1 cellular context compared by ENCODE assay signal in the genomic region with DNA sequence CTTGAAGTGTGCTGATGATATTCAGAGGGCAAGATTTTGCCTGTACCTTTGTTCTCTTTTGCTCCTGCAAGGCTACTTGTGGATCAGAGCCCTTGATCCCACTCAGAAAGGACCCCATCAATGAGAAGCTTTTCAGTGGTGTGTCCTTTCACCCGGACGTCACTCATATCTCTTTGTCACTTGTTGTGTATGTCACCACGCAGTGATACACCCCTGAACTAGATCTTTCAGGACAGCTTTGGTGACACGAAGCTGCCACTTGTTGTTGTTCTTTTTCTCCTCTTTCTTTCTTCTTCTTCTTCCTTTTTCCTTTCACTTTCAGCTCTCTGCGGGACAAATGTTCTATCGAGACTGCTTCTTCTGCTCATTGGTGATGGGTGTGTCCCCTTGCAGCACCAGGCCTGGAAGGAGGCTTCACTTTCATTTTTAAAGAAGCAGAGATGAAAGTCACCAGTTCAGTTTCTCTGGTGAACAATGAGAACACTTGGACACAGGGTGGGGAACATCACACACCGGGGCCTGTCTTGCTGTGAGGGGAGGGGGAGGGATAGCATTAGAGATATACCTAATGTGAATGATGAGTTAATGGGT.
TF ChIP-seq lines count a peak whose summit lies in the region.

No MANE protein-coding gene starts in this region.

TF ChIP-seq in GM12878, 131 proteins besides CTCF, POLR2A, EP300 and RAD21 (continued from another document):
- TF ChIP-seq, protein P1, sequence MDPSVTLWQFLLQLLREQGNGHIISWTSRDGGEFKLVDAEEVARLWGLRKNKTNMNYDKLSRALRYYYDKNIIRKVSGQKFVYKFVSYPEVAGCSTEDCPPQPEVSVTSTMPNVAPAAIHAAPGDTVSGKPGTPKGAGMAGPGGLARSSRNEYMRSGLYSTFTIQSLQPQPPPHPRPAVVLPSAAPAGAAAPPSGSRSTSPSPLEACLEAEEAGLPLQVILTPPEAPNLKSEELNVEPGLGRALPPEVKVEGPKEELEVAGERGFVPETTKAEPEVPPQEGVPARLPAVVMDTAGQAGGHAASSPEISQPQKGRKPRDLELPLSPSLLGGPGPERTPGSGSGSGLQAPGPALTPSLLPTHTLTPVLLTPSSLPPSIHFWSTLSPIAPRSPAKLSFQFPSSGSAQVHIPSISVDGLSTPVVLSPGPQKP (IDR thresholded peaks at IDR 0.05; ENCODE audit: low read depth, low read length) = no peak
- TF ChIP-seq ZNF24 (IDR thresholded peaks at IDR 0.05) (no peak), CHD4 (IDR thresholded peaks at IDR 0.05) (no peak), ZZZ3 (IDR thresholded peaks at IDR 0.05; ENCODE audit: control insufficient read depth, insufficient read length, low read depth) (no peak), MXI1 (IDR thresholded peaks at IDR 0.05; ENCODE audit: low read depth, low read length) (peak; percentile 45; the same call in 1 of the 2 replicates), GABPA (IDR thresholded peaks at IDR 0.05; ENCODE audit: low read depth) (no peak)
